1 cellular context compared by ENCODE assay signal in the genomic region with DNA sequence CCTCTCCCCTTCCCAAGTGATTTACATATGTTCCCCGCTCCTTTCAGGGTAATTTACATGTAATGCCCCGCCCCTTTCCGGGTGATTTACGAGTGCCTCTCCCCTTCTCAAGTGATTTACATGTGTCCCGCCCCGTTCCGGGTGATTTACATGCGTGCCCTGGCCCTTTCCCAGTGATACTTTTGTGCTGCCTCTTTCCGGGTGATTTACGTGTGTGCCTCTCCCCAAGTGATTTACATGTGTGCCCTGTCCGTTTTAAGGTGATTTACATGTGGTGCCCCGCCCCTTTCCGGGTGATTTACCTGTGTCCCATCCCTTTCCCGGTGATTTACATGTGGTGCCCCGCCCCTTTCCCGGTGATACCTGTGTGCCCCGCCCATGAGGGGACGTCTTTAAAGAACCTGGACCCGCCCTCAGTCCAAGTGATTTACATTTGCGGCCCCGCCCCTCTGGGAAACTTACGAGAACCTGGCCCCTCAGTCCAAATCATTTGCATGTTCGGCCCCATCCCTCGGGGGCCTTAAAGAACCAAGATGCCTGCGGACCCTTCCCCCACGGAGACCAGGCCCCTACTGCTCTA.
TF ChIP-seq lines count a peak whose summit lies in the region.

No MANE protein-coding gene starts in this region.

TF ChIP-seq in SK-N-SH, 30 proteins besides CTCF, POLR2A, EP300 and RAD21:
- TF ChIP-seq, protein P1, sequence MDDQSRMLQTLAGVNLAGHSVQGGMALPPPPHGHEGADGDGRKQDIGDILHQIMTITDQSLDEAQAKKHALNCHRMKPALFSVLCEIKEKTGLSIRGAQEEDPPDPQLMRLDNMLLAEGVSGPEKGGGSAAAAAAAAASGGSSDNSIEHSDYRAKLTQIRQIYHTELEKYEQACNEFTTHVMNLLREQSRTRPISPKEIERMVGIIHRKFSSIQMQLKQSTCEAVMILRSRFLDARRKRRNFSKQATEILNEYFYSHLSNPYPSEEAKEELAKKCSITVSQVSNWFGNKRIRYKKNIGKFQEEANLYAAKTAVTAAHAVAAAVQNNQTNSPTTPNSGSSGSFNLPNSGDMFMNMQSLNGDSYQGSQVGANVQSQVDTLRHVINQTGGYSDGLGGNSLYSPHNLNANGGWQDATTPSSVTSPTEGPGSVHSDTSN (IDR thresholded peaks at IDR 0.05): peak; percentile 2; the same call in 1 of the 2 replicates
- no peak for TF ChIP-seq RCOR1 (IDR thresholded peaks at IDR 0.05; ENCODE audit: low read length)
